9 cellular contexts compared by ENCODE assay signal in the genomic region with DNA sequence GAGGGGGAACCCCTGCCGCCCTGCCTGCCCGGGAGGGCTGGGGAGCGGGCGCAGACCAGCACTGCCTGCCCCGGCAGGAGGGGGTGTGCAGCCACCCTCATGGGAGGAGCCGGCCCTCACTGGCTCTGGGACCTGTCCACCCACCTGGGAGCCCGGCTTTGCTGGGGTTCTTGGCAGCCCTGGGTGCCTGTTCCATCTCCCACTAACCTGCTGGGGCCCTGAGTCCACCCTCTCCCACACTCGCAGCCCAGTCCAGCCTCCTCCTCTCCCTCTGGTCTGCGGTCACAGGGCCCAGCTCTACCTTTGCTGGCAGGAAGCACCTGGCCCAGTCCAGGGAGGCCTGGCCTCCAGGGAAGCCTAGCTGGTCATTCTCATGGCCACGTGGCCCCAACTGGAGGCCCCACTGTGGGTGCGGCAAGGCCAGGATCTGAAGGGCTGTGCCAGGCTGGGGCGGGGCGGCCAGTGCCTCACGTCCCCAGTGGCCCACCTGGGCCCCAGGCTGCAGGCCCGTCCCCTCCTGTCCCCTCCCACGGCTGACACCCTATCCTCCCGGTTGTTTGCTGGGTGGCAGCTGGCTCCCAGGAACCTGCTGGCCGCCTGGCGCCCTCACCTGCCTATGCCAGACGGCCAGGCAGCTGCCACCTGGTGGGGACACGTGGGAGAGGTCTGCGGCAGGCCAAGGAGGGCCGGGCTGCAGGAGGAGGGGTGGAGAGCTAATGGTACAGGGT. TPM values are rescaled to one million over a fixed set of nuclear protein-coding genes. Genes with fewer than 3 reads are reported as not detected.
DNase-seq lines count a peak whose midpoint lies in the region; ATAC-seq, FAIRE-seq and TF ChIP-seq lines count a peak whose summit lies in the region.
"Had no signal": no experiment of that assay in that cellular context is flagged by ENCODE, and none has a peak within 500 bp of the region (broad histone marks: within the 10 kb centered on the region; RNA-seq: fewer than 3 reads in every experiment).

TSS of gene TMEM184A (minus strand) at position 393 of the 728 bp plus-strand sequence. CDS start 721 bp downstream, outside the sequence.

- H3F3A ChIP-seq in OCI-LY1 (ENCODE audit: insufficient read depth, low read length), result no peaks in the 10 kb centered on the region

- peak; percentile 92 for ATAC-seq in CD4-positive, alpha-beta T cell (ENCODE audit: poor library complexity)
- ATAC-seq in left lobe of liver (peak; percentile 89), HG03342 (IDR thresholded peaks at IDR 0.05; ENCODE audit: unreplicated experiment) (no peak), HG03097 (IDR thresholded peaks at IDR 0.05; ENCODE audit: low FRiP score, unreplicated experiment) (no peak)

- TF ChIP-seq CTCF in CD4-positive, alpha-beta T cell (IDR thresholded peaks at IDR 0.05), result peak; percentile 49
- TF ChIP-seq CTCF in OCI-LY1 (IDR thresholded peaks at IDR 0.05; ENCODE audit: low read length) (peak; percentile 59), testis (IDR thresholded peaks at IDR 0.05) (peak in 2 of 3 experiments; percentile 34 to 39)

- H3K4me1 ChIP-seq in OCI-LY1 (ENCODE audit: insufficient read depth, low read length, severe bottlenecking) (no peaks in the 10 kb centered on the region), testis (peaks cover 19% of the 10 kb centered on the region)

- no peaks in the 10 kb centered on the region for H3K4me1 Mint-ChIP-seq in CD4-positive, alpha-beta T cell (ENCODE audit: low read depth)

- H3K36me3 Mint-ChIP-seq in CD4-positive, alpha-beta T cell (ENCODE audit: low read depth), result no peaks in the 10 kb centered on the region

- WGBS in testis, 2 donors, result 38 to 42% methylated on average over 7 to 23 of the region's 23 CpGs

- H3K4me3 ChIP-seq in OCI-LY1 (ENCODE audit: low read depth, low read length, poor library complexity, severe bottlenecking), result no peak within 1 kb of the TSS
- H3K4me3 ChIP-seq in testis, result no peak within 1 kb of the TSS
- H3K4me3 ChIP-seq: HAP-1 had no signal

- no peak for TF ChIP-seq POLR2A in testis (IDR thresholded peaks at IDR 0.05)

- intact Hi-C loops in CD4-positive, alpha-beta T cell (cut with DNase I, micrococcal nuclease), result no loop called here
- intact Hi-C loops in testis (cut with DNase I; ENCODE audit: low total_unique reads), result no loop called here

- H3K27ac Mint-ChIP-seq in CD4-positive, alpha-beta T cell, result no peak within 1 kb of the TSS

- H3K27ac ChIP-seq in CD4-positive, alpha-beta T cell (ENCODE audit: low read depth, low read length), result no peak within 1 kb of the TSS
- no peak within 1 kb of the TSS for H3K27ac ChIP-seq in OCI-LY1 (ENCODE audit: low read depth, low read length, poor library complexity, severe bottlenecking)
- peak within 1 kb of the TSS in 1 of 2 donors; percentile 55 for H3K27ac ChIP-seq in testis

- no peak within 1 kb of the TSS for H3K4me2 ChIP-seq in OCI-LY1 (ENCODE audit: low read length)

- H4K20me1 ChIP-seq in OCI-LY1 (ENCODE audit: insufficient read depth, low read length), result no peaks in the 10 kb centered on the region

- peak in 9 of 10 experiments; percentile 26 to 63 (median 53) for DNase-seq in CD4-positive, alpha-beta T cell
- DNase-seq in HTR-8/SVneo (ENCODE audit: insufficient read length, low spot score) (peak; percentile 81), astrocyte of the hippocampus (ENCODE audit: low read depth, low spot score) (peak; percentile 66), left lobe of liver (ENCODE audit: low spot score) (peak; percentile 97), testis (peak; percentile 61)

- CTCF ChIA-PET in CD4-positive, alpha-beta T cell (lab: Charles Lee), result interaction anchor here (0.6 to 1.7 kb wide), 8 partner anchors 12 to 793 kb away, joined by 3 to 12 read pairs (median 6); no protein-coding TSS in a partner anchor

- no peaks in the 10 kb centered on the region for H3K9me2 ChIP-seq in OCI-LY1 (ENCODE audit: low read depth, low read length)

- H3K36me3 ChIP-seq in OCI-LY1 (ENCODE audit: insufficient read depth, low read length), result no peaks in the 10 kb centered on the region
- H3K36me3 ChIP-seq in testis (ENCODE audit: low read depth, missing control alignments), result no peaks in the 10 kb centered on the region
- H3K36me3 ChIP-seq: HAP-1 had no signal

- no peaks in the 10 kb centered on the region for H3K27me3 Mint-ChIP-seq in CD4-positive, alpha-beta T cell

- no peak within 1 kb of the TSS for H3K9ac ChIP-seq in OCI-LY1 (ENCODE audit: low read length)

- no peak within 1 kb of the TSS for H2AFZ ChIP-seq in OCI-LY1 (ENCODE audit: low read length)

- POLR2A ChIA-PET in CD4-positive, alpha-beta T cell (lab: Charles Lee), result interaction anchor here (0.9 kb wide), 1 partner anchor 50 kb away, joined by 3 read pairs; no protein-coding TSS in a partner anchor

- no peak within 1 kb of the TSS for H3K4me3 Mint-ChIP-seq in CD4-positive, alpha-beta T cell

- no peaks in the 10 kb centered on the region for H3K9me3 ChIP-seq in CD4-positive, alpha-beta T cell (ENCODE audit: control insufficient read depth, low read length)
- H3K9me3 ChIP-seq in OCI-LY1 (ENCODE audit: low read length) (no peaks in the 10 kb centered on the region), testis (no peaks in the 10 kb centered on the region)
- H3K9me3 ChIP-seq: HAP-1 had no signal

- no peaks in the 10 kb centered on the region for H3K79me2 ChIP-seq in OCI-LY1 (ENCODE audit: insufficient read depth, low read length)

- no peaks in the 10 kb centered on the region for H3K27me3 ChIP-seq in CD4-positive, alpha-beta T cell (ENCODE audit: control insufficient read depth, insufficient read depth, low read length)
- 0 out of 2 replicates have a peak, but pooled peaks cover 5% of the 10 kb centered on the region for H3K27me3 ChIP-seq in OCI-LY1 (ENCODE audit: insufficient read depth, low read length)
- H3K27me3 ChIP-seq in testis, result no peaks in the 10 kb centered on the region

- FAIRE-seq in HTR-8/SVneo (lab: Jason Lieb, UNC), result peak; percentile 87

- H3K9me3 Mint-ChIP-seq in CD4-positive, alpha-beta T cell, result no peaks in the 10 kb centered on the region

RNA-seq across cellular contexts. Expression of gene TMEM184A, which starts in this region (rescaled TPM):
- under 1 TPM in 1 of 2 experiments, not detected in 1; 0.06 TPM for total RNA-seq in CD4-positive, alpha-beta T cell
- total RNA-seq in left lobe of liver (44.6 TPM), testis (10 to 100 TPM; 18.7 to 20.9 TPM)
- 7.1 TPM for polyA plus RNA-seq in testis (ENCODE audit: insufficient read depth, low read depth, low replicate concordance)

Comparison
In these comparisons a context has a peak if more than half of its experiments do, and no peak if none do; other contexts are left out.
1. RNA of gene TMEM184A (total RNA-seq): 44.6 TPM in left lobe of liver (single experiment) and 18.7 to 20.9 TPM in testis; 0.06 TPM in CD4-positive, alpha-beta T cell; every median in the first group is over 10 times any median in the second.
2. Peak in DNase-seq and ATAC-seq in CD4-positive, alpha-beta T cell; RNA of the gene not detected or under 1 TPM.
3. Peak in every context shown above with its lines, with median percentiles within 50 percentile points of each other: DNase-seq and CTCF ChIP-seq.